Comparison of ENCODE assay signal across 15 cellular contexts in genomic region chr13:50950808-50951207, GRCh38. TPM values are rescaled to one million over a fixed set of nuclear protein-coding genes. Genes with fewer than 3 reads are reported as not detected.
DNase-seq lines count a peak whose midpoint lies in the region; ATAC-seq and TF ChIP-seq lines count a peak whose summit lies in the region.
"Had no signal": no experiment of that assay in that cellular context is flagged by ENCODE, and none has a peak within 500 bp of the region (broad histone marks: within the 10 kb centered on the region; RNA-seq: fewer than 3 reads in every experiment).

No MANE protein-coding gene starts in this region.

- H3K9ac ChIP-seq in fibroblast of lung (ENCODE audit: insufficient read depth, low read length): no peak overlapping the region

- in situ Hi-C loops in G401 (cut with HindIII; ENCODE audit: low sequenced_read_pairs): no loop called here
- in situ Hi-C loops in ACHN (cut with HindIII; ENCODE audit: low pct_ligation_motif_present, low pct_unique_long_range_greater_than_20kb, low sequenced_read_pairs): no loop called here

- no peaks in the 10 kb centered on the region for H3K9me2 ChIP-seq in hepatocyte (replicated peaks; ENCODE audit: insufficient read depth)

- H3K4me1 ChIP-seq in fibroblast of lung (ENCODE audit: control insufficient read depth, extremely low read depth, insufficient read depth, low read length) (no peaks in the 10 kb centered on the region), hepatocyte (ENCODE audit: insufficient read depth) (no peaks in the 10 kb centered on the region)

- H3K36me3 ChIP-seq in fibroblast of lung (ENCODE audit: control insufficient read depth, insufficient read depth, low read length): no peaks in the 10 kb centered on the region
- H3K36me3 ChIP-seq in hepatocyte (replicated peaks; ENCODE audit: insufficient read depth, low read depth): no peaks in the 10 kb centered on the region

- intact Hi-C loops in sciatic nerve (cut with DNase I): no loop called here

- H3K27ac ChIP-seq in fibroblast of lung (ENCODE audit: insufficient read depth, low read length) (no peak overlapping the region), hepatocyte (no peak overlapping the region)

- no peak for TF ChIP-seq CTCF in fibroblast of lung (conservative IDR thresholded peaks at IDR 0.05 in 1 of 2, IDR thresholded peaks at IDR 0.05 in 1 of 2; ENCODE audit: low read depth in 1 of 2, low read length in 2 of 2)
- no peak for TF ChIP-seq CTCF in hepatocyte (IDR thresholded peaks at IDR 0.05; ENCODE audit: poor library complexity)

- H3K79me2 ChIP-seq in fibroblast of lung (ENCODE audit: control insufficient read depth, insufficient read depth, low read length) (no peaks in the 10 kb centered on the region), hepatocyte (no peaks in the 10 kb centered on the region)

- H3K4me2 ChIP-seq in fibroblast of lung (ENCODE audit: extremely low read depth, insufficient read depth, low read length): no peak overlapping the region
- no peak overlapping the region for H3K4me2 ChIP-seq in hepatocyte

- no peak overlapping the region for H2AFZ ChIP-seq in fibroblast of lung (ENCODE audit: low read length)
- H2AFZ ChIP-seq in hepatocyte: no peak overlapping the region

- DNase-seq in G401 (ENCODE audit: low spot score) (peak; percentile 8), NCI-H1694 treated with DMSO at 0.1 percent for 48 hours (lab: John Stamatoyannopoulos, UW) (peak; percentile 31), fibroblast of lung (ENCODE audit: low read depth in 2 of 2) (peak; percentile 38 to 48), sciatic nerve (ENCODE audit: low spot score) (no peak), hepatocyte (ENCODE audit: low spot score) (no peak), ACHN (no peak)
- no peak for DNase-seq in activated CD4-positive, CD25-positive, alpha-beta regulatory T cell (lab: John Stamatoyannopoulos, UW)
- DNase-seq: AML-193, DMS53, EL, MM.1S, NCI-H1105, NCI-H2107, NCI-H2227 treated with DMSO at 0.1 percent for 48 hours, NCI-H524 treated with DMSO at 0.1 percent for 48 hours had no signal

- H3K4me3 ChIP-seq in fibroblast of lung (replicated peaks in 1 of 4; ENCODE audit: control extremely low read depth in 1 of 4, insufficient read depth in 1 of 4, low read depth in 3 of 4, low read length in 4 of 4): no peak overlapping the region
- H3K4me3 ChIP-seq in hepatocyte: no peak overlapping the region

- no peaks in the 10 kb centered on the region for H4K20me1 ChIP-seq in fibroblast of lung (ENCODE audit: control insufficient read depth, extremely low read depth, insufficient read depth, low read length)
- no peaks in the 10 kb centered on the region for H4K20me1 ChIP-seq in hepatocyte (ENCODE audit: insufficient read depth, poor library complexity, severe bottlenecking)

- H3K27me3 ChIP-seq in fibroblast of lung (ENCODE audit: control insufficient read depth, insufficient read depth, low read length): no peaks in the 10 kb centered on the region
- H3K27me3 ChIP-seq in hepatocyte: no peaks in the 10 kb centered on the region

- peak; percentile 61 for ATAC-seq in sciatic nerve

- 77% methylated on average over 2 of the region's 2 CpGs for WGBS in hepatocyte (ENCODE audit: low lambda C conversion rate, missing lambda C conversion rate)

- no peaks in the 10 kb centered on the region for H3K9me3 ChIP-seq in fibroblast of lung (ENCODE audit: control insufficient read depth, insufficient read depth, low read depth, low read length)
- no peaks in the 10 kb centered on the region for H3K9me3 ChIP-seq in hepatocyte (ENCODE audit: low read depth)

RNA-seq across cellular contexts. Expression of gene RNASEH2B, which starts 41.2 kb away (rescaled TPM):
- total RNA-seq in G401 (2014; rRNA removed; shearing (Covaris generic)): 41.6 and 68.9 TPM in 2 replicates
- total RNA-seq in fibroblast of lung (68.7 and 82.7 TPM in 2 replicates), sciatic nerve (45.7 TPM), hepatocyte (30.9 and 42.5 TPM in 2 replicates)
- polyA plus RNA-seq in fibroblast of lung (24.5 and 24.7 TPM in 2 replicates), hepatocyte (22.3 and 27.5 TPM in 2 replicates)
- 18.8 and 24.5 TPM in 2 replicates for polyA plus RNA-seq in fibroblast of lung (2012)
- polyA minus RNA-seq in fibroblast of lung (ENCODE audit: low replicate concordance): 0.67 and 0.89 TPM in 2 replicates

Comparison
In these comparisons a context has a peak if more than half of its experiments do, and no peak if none do; other contexts are left out.
1. DNase-seq: peak in G401 (single experiment), NCI-H1694 treated with DMSO at 0.1 percent for 48 hours (single experiment) and fibroblast of lung (2 of 2); none in sciatic nerve (single experiment), activated CD4-positive, CD25-positive, alpha-beta regulatory T cell (0 of 4), hepatocyte (single experiment) and ACHN (single experiment).